In the genomic region with DNA sequence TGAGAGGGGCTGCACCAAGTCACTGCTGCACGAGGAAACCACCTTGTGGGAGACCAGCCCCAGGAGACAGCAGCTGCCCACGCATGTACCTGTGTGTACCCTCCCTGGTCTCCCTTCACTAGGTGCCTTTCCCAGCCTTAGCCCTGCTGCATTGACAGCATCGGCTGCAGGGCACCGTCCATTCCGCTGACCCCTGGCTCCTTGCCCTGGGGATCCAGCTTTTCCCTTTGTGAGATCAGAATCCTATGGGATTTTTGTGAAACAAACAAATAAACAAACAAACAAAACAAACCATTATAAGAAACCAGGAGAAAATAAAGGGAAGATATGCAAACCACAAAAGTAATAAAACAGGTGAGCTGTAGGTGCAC, we compare ENCODE assay signal across 20 cellular contexts. TPM values are rescaled to one million over a fixed set of nuclear protein-coding genes. Genes with fewer than 3 reads are reported as not detected.
DNase-seq lines count a peak whose midpoint lies in the region; ATAC-seq and TF ChIP-seq lines count a peak whose summit lies in the region.
"Had no signal": no experiment of that assay in that cellular context is flagged by ENCODE, and none has a peak within 500 bp of the region (broad histone marks: within the 10 kb centered on the region; RNA-seq: fewer than 3 reads in every experiment).

No MANE protein-coding gene starts in this region.

- H3K27ac ChIP-seq in PC-3 (ENCODE audit: low read length): no peak overlapping the region
- H3K27ac ChIP-seq: KMS-11, SJSA1 had no signal

- no peak overlapping the region for H3K9ac ChIP-seq in PC-3 (ENCODE audit: low read length)
- H3K9ac ChIP-seq: KMS-11 had no signal

- no peak for ATAC-seq in activated T-helper 17 cell treated with anti-CD3 and anti-CD28 coated beads, Interleukin-2, amount 50 U/mL, for 72 hours (replicated peaks)
- ATAC-seq in stimulated activated effector memory CD8-positive, alpha-beta T cell treated with anti-CD3 and anti-CD28 coated beads, Interleukin-12 subunit alpha, Interleukin-12 subunit beta, amount 100 ng/mL, for 72 hours: no peak
- ATAC-seq in HG02642 (IDR thresholded peaks at IDR 0.05; ENCODE audit: poor library complexity, unreplicated experiment) (no peak), SK-N-SH treated with all-trans-retinoic acid at 6 μM for 48 hours (no peak), PC-3 (no peak)
- ATAC-seq: gastroesophageal sphincter had no signal

- BruUV-seq in Caco-2 (replicated peaks; lab: Mats Ljungman, UMichigan): no TSS peak
- no TSS peak for BruUV-seq in PC-3 (replicated peaks; lab: Mats Ljungman, UMichigan)

- no peaks in the 10 kb centered on the region for H3K9me3 ChIP-seq in Caco-2
- no peaks in the 10 kb centered on the region for H3K9me3 ChIP-seq in PC-3 (ENCODE audit: low read length)
- H3K9me3 ChIP-seq: breast epithelium, gastroesophageal sphincter, mucosa of descending colon, suprapubic skin had no signal

- H3K36me3 ChIP-seq in Caco-2 (ENCODE audit: control insufficient read depth, insufficient read depth, low read length) (no peaks in the 10 kb centered on the region; the same call in 1 of the 2 replicates), PC-3 (ENCODE audit: low read depth, low read length) (no peaks in the 10 kb centered on the region)
- H3K36me3 ChIP-seq: breast epithelium, gastroesophageal sphincter, SJSA1, suprapubic skin had no signal

- peaks cover 19% of the 10 kb centered on the region for H3K27me3 Mint-ChIP-seq in Caco-2 (ENCODE audit: insufficient read depth, unreplicated experiment)
- peaks cover 60% of the 10 kb centered on the region for H3K27me3 Mint-ChIP-seq in activated T-helper 17 cell treated with anti-CD3 and anti-CD28 coated beads, Interleukin-2, amount 50 U/mL, for 72 hours
- H3K27me3 Mint-ChIP-seq in mesothelial cell of epicardium (ENCODE audit: low read depth): peaks cover 81% of the 10 kb centered on the region

- H3K27ac Mint-ChIP-seq in Caco-2 (ENCODE audit: unreplicated experiment): no peak overlapping the region
- no peak overlapping the region for H3K27ac Mint-ChIP-seq in activated T-helper 17 cell treated with anti-CD3 and anti-CD28 coated beads, Interleukin-2, amount 50 U/mL, for 72 hours
- no peak overlapping the region for H3K27ac Mint-ChIP-seq in mesothelial cell of epicardium
- no peak overlapping the region for H3K27ac Mint-ChIP-seq in stimulated activated effector memory CD8-positive, alpha-beta T cell treated with anti-CD3 and anti-CD28 coated beads, Interleukin-12 subunit alpha, Interleukin-12 subunit beta, amount 100 ng/mL, for 72 hours
- H3K27ac Mint-ChIP-seq: activated CD4-positive, alpha-beta T cell treated with anti-CD3 and anti-CD28 coated beads for 36 hours; CD14-positive monocyte had no signal

- H3K27me3 ChIP-seq in Caco-2 (replicated peaks; ENCODE audit: control insufficient read depth, insufficient read depth, low read length): peaks cover 1% of the 10 kb centered on the region; the same call in 1 of the 2 replicates
- H3K27me3 ChIP-seq in PC-3 (ENCODE audit: low read length): peaks cover 68% of the 10 kb centered on the region

- no peak for TF ChIP-seq CTCF in Caco-2 (IDR thresholded peaks at IDR 0.05; ENCODE audit: insufficient read depth in 1 of 2, low read depth in 1 of 2, low read length in 1 of 2, severe bottlenecking in 1 of 2, unreplicated experiment in 1 of 2)
- TF ChIP-seq CTCF in mesothelial cell of epicardium (IDR thresholded peaks at IDR 0.05; ENCODE audit: unreplicated experiment): no peak
- no peak for TF ChIP-seq CTCF in PC-3 (conservative IDR thresholded peaks at IDR 0.05; ENCODE audit: low read depth, low read length)

- peak overlapping the region; percentile 66 for H3K4me3 Mint-ChIP-seq in Caco-2 (ENCODE audit: unreplicated experiment)
- peak overlapping the region; percentile 62 for H3K4me3 Mint-ChIP-seq in activated T-helper 17 cell treated with anti-CD3 and anti-CD28 coated beads, Interleukin-2, amount 50 U/mL, for 72 hours
- H3K4me3 Mint-ChIP-seq in mesothelial cell of epicardium: peak overlapping the region; percentile 64
- peak overlapping the region; percentile 65 for H3K4me3 Mint-ChIP-seq in stimulated activated effector memory CD8-positive, alpha-beta T cell treated with anti-CD3 and anti-CD28 coated beads, Interleukin-12 subunit alpha, Interleukin-12 subunit beta, amount 100 ng/mL, for 72 hours

- no peak overlapping the region for H2AFZ ChIP-seq in PC-3 (ENCODE audit: low read length)

- CTCF ChIA-PET in Caco-2 (lab: Charles Lee) (interaction anchor here (0.7 to 1.9 kb wide), 4 partner anchors 126 to 807 kb away, joined by 3 to 6 read pairs (median 4); partner anchors contain the start of gene PARP1), PC-3 (lab: Charles Lee) (no interaction called here)

- no peaks in the 10 kb centered on the region for H4K20me1 ChIP-seq in PC-3 (ENCODE audit: low read length)

- H3K9me3 Mint-ChIP-seq in Caco-2 (ENCODE audit: unreplicated experiment): no peaks in the 10 kb centered on the region
- H3K9me3 Mint-ChIP-seq in activated T-helper 17 cell treated with anti-CD3 and anti-CD28 coated beads, Interleukin-2, amount 50 U/mL, for 72 hours: no peaks in the 10 kb centered on the region
- no peaks in the 10 kb centered on the region for H3K9me3 Mint-ChIP-seq in mesothelial cell of epicardium
- no peaks in the 10 kb centered on the region for H3K9me3 Mint-ChIP-seq in stimulated activated effector memory CD8-positive, alpha-beta T cell treated with anti-CD3 and anti-CD28 coated beads, Interleukin-12 subunit alpha, Interleukin-12 subunit beta, amount 100 ng/mL, for 72 hours

- no peaks in the 10 kb centered on the region for H3K79me2 ChIP-seq in PC-3 (ENCODE audit: low read length)

- no peaks in the 10 kb centered on the region for H3K9me2 ChIP-seq in PC-3 (replicated peaks; ENCODE audit: low read length)

- H3K4me3 ChIP-seq in Caco-2 (ENCODE audit: low read depth, low read length) (no peak overlapping the region), PC-3 (ENCODE audit: low read length) (no peak overlapping the region)
- H3K4me3 ChIP-seq: mucosa of descending colon, SJSA1 had no signal

- H3K4me1 ChIP-seq in Caco-2: peaks cover 6% of the 10 kb centered on the region
- peaks cover 18% of the 10 kb centered on the region for H3K4me1 ChIP-seq in PC-3 (ENCODE audit: insufficient read depth, low read length)

- no peaks in the 10 kb centered on the region for H3F3A ChIP-seq in PC-3 (ENCODE audit: low read length, unreplicated experiment)

- H3K4me1 Mint-ChIP-seq in Caco-2 (ENCODE audit: low read depth, unreplicated experiment) (peaks cover 9% of the 10 kb centered on the region), mesothelial cell of epicardium (peaks cover 27% of the 10 kb centered on the region)
- no peaks in the 10 kb centered on the region for H3K4me1 Mint-ChIP-seq in activated T-helper 17 cell treated with anti-CD3 and anti-CD28 coated beads, Interleukin-2, amount 50 U/mL, for 72 hours
- H3K4me1 Mint-ChIP-seq in stimulated activated effector memory CD8-positive, alpha-beta T cell treated with anti-CD3 and anti-CD28 coated beads, Interleukin-12 subunit alpha, Interleukin-12 subunit beta, amount 100 ng/mL, for 72 hours: peaks cover 14% of the 10 kb centered on the region

- H3K4me2 ChIP-seq in PC-3 (ENCODE audit: low read length): no peak overlapping the region
- H3K4me2 ChIP-seq: KMS-11 had no signal

- DNase-seq in Caco-2: no peak
- no peak for DNase-seq in mesothelial cell of epicardium (ENCODE audit: low spot score in 2 of 2, unreplicated experiment in 2 of 2)
- no peak for DNase-seq in stimulated activated effector memory CD8-positive, alpha-beta T cell treated with anti-CD3 and anti-CD28 coated beads, Interleukin-12 subunit alpha, Interleukin-12 subunit beta, amount 100 ng/mL, for 72 hours (ENCODE audit: low spot score in 2 of 2)
- DNase-seq in NCI-H446 (lab: John Stamatoyannopoulos, UW): no peak
- no peak for DNase-seq in PC-3
- DNase-seq: amniotic stem cell; cortex of kidney; NK-92 treated with Interleukin-12 subunit alpha and Interleukin-12 subunit beta, amount 100 ng/mL, for 24 hours had no signal

- POLR2A ChIA-PET in Caco-2 (lab: Charles Lee) (no interaction called here), PC-3 (lab: Charles Lee; ENCODE audit: unreplicated experiment) (no interaction called here)

- H3K36me3 Mint-ChIP-seq in Caco-2 (ENCODE audit: insufficient read depth, unreplicated experiment) (no peaks in the 10 kb centered on the region), mesothelial cell of epicardium (no peaks in the 10 kb centered on the region)
- H3K36me3 Mint-ChIP-seq in activated T-helper 17 cell treated with anti-CD3 and anti-CD28 coated beads, Interleukin-2, amount 50 U/mL, for 72 hours (ENCODE audit: low read depth): peaks cover 4% of the 10 kb centered on the region
- no peaks in the 10 kb centered on the region for H3K36me3 Mint-ChIP-seq in stimulated activated effector memory CD8-positive, alpha-beta T cell treated with anti-CD3 and anti-CD28 coated beads, Interleukin-12 subunit alpha, Interleukin-12 subunit beta, amount 100 ng/mL, for 72 hours

- intact Hi-C loops in Caco-2 (cut with micrococcal nuclease; ENCODE audit: unreplicated experiment) (no loop called here), PC-3 (cut with micrococcal nuclease) (no loop called here)

TF ChIP-seq in SK-N-SH treated with all-trans-retinoic acid at 6 μM for 48 hours, 23 proteins besides CTCF, POLR2A, EP300 and RAD21:
- no peak for TF ChIP-seq GLIS3 (CRISPR knock-in tag; IDR thresholded peaks at IDR 0.05)
- TF ChIP-seq ZFP30 (CRISPR knock-in tag; IDR thresholded peaks at IDR 0.05): no peak
- TF ChIP-seq TCF4 (CRISPR knock-in tag; IDR thresholded peaks at IDR 0.05; ENCODE audit: borderline replicate concordance): no peak

RNA-seq across cellular contexts. Expression of gene STUM, which starts 2.1 kb away (rescaled TPM):
- total RNA-seq in Caco-2 (2022): 1.7 and 1.9 TPM in 2 replicates
- not detected for total RNA-seq in activated T-helper 17 cell treated with anti-CD3 and anti-CD28 coated beads, Interleukin-2, amount 50 U/mL, for 72 hours
- 0.07 to 0.18 TPM (median 0.09 TPM) in 3 replicates for total RNA-seq in mesothelial cell of epicardium
- total RNA-seq in PC-3 (2014; rRNA removed): 0.40 and 0.58 TPM in 2 replicates
- total RNA-seq: activated CD4-positive, alpha-beta T cell treated with anti-CD3 and anti-CD28 coated beads for 36 hours; T-helper 1 cell treated with Interleukin-12 subunit alpha and Interleukin-12 subunit beta and Interleukin-4 antibody, amounts not matched to agents 30 ng/mL and 1 ng/mL, for 36 hours had no signal
